Comparison of ENCODE assay signal across 2 cellular contexts in the genomic region with DNA sequence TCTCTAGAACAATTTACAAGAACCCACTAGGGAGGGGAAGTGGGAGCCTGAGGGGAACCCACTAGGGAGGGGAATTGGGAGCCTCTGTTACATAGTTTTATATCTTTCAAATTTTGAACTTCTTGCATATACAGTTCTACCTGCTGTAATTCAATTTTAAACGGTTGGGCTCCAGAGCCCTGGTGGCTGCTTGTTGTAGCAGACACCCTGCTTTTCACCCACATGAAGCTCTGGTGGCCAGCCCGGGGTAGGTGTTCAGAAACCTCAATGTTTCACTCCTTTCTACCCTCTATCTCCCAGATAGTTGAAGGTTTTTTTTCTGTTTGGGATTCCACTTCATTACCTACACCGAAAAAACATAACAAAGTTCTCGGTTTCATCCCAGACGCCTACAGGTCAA.
TF ChIP-seq lines count a peak whose summit lies in the region.

No MANE protein-coding gene starts in this region.

TF ChIP-seq in HEK293, 187 proteins besides CTCF, POLR2A, EP300 and RAD21:
- TF ChIP-seq, protein P1, sequence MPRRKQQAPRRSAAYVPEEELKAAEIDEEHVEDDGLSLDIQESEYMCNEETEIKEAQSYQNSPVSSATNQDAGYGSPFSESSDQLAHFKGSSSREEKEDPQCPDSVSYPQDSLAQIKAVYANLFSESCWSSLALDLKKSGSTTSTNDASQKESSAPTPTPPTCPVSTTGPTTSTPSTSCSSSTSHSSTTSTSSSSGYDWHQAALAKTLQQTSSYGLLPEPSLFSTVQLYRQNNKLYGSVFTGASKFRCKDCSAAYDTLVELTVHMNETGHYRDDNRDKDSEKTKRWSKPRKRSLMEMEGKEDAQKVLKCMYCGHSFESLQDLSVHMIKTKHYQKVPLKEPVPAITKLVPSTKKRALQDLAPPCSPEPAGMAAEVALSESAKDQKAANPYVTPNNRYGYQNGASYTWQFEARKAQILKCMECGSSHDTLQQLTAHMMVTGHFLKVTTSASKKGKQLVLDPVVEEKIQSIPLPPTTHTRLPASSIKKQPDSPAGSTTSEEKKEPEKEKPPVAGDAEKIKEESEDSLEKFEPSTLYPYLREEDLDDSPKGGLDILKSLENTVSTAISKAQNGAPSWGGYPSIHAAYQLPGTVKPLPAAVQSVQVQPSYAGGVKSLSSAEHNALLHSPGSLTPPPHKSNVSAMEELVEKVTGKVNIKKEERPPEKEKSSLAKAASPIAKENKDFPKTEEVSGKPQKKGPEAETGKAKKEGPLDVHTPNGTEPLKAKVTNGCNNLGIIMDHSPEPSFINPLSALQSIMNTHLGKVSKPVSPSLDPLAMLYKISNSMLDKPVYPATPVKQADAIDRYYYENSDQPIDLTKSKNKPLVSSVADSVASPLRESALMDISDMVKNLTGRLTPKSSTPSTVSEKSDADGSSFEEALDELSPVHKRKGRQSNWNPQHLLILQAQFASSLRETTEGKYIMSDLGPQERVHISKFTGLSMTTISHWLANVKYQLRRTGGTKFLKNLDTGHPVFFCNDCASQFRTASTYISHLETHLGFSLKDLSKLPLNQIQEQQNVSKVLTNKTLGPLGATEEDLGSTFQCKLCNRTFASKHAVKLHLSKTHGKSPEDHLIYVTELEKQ (tag by site-specific recombination; IDR thresholded peaks at IDR 0.05; ENCODE audit: borderline replicate concordance), result no peak
- TF ChIP-seq, protein P2, sequence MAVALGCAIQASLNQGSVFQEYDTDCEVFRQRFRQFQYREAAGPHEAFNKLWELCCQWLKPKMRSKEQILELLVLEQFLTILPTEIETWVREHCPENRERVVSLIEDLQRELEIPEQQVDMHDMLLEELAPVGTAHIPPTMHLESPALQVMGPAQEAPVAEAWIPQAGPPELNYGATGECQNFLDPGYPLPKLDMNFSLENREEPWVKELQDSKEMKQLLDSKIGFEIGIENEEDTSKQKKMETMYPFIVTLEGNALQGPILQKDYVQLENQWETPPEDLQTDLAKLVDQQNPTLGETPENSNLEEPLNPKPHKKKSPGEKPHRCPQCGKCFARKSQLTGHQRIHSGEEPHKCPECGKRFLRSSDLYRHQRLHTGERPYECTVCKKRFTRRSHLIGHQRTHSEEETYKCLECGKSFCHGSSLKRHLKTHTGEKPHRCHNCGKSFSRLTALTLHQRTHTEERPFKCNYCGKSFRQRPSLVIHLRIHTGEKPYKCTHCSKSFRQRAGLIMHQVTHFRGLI (tag by site-specific recombination; IDR thresholded peaks at IDR 0.05), result peak; percentile 77; the same call in 1 of the 2 replicates
TF ChIP-seq in HEK293: peak in this region for 1.

TF ChIP-seq in H1, 55 proteins besides CTCF, POLR2A, EP300 and RAD21:
- TF ChIP-seq KDM4A (IDR thresholded peaks at IDR 0.05; ENCODE audit: low read depth, low read length, severe bottlenecking), result no peak
- TF ChIP-seq SUZ12 (IDR thresholded peaks at IDR 0.05; ENCODE audit: low read length), result no peak
- TF ChIP-seq CHD2 (IDR thresholded peaks at IDR 0.05; ENCODE audit: low read length), result no peak
